In the genomic region with DNA sequence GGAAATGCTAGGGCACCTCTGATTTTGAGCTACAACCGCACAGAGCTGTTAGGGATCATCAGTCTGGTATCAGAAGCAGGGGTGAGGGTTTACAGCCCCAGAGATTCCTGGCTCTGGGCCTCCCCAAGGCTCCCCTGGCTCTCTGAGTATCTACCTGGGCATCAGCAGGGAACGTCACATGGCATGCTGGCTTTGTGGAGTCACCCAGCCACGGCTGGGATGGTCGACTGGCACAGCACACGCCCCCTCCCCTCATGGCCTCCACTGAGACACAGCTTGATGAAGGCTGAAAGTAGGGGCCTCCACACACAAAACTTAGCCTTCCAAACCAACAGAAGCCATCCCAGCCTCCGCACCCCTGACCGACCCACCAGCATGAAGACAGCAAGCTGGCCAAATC, we compare ENCODE assay signal across 16 cellular contexts.
"Had no signal": no experiment of that assay in that cellular context is flagged by ENCODE, and none has a peak within 500 bp of the region (broad histone marks: within the 10 kb centered on the region; RNA-seq: fewer than 3 reads in every experiment).

No MANE protein-coding gene starts in this region.

- H2AFZ ChIP-seq: neural progenitor cell, parathyroid adenoma had no signal

- H3K27ac Mint-ChIP-seq: activated naive CD8-positive, alpha-beta T cell; effector memory CD8-positive, alpha-beta T cell; stimulated activated naive CD8-positive, alpha-beta T cell treated with anti-CD3 and anti-CD28 coated beads, Interleukin-15, amount 100 ng/mL, for 72 hours had no signal

- H3K27me3 Mint-ChIP-seq: activated naive CD8-positive, alpha-beta T cell; effector memory CD8-positive, alpha-beta T cell; naive thymus-derived CD4-positive, alpha-beta T cell; stimulated activated naive CD8-positive, alpha-beta T cell treated with anti-CD3 and anti-CD28 coated beads, Interleukin-15, amount 100 ng/mL, for 72 hours; T-helper 17 cell had no signal

- H3K9ac ChIP-seq: neural progenitor cell, parathyroid adenoma had no signal

- H3K27ac ChIP-seq: foreskin keratinocyte, neural progenitor cell, parathyroid adenoma, right lobe of liver, suprapubic skin, transverse colon had no signal

- FAIRE-seq: islet of Langerhans had no signal

- H3K4me3 Mint-ChIP-seq: activated naive CD8-positive, alpha-beta T cell; effector memory CD8-positive, alpha-beta T cell; naive thymus-derived CD4-positive, alpha-beta T cell; neural progenitor cell; stimulated activated naive CD8-positive, alpha-beta T cell treated with anti-CD3 and anti-CD28 coated beads, Interleukin-15, amount 100 ng/mL, for 72 hours; T-helper 17 cell had no signal

- H3K9me3 Mint-ChIP-seq: effector memory CD8-positive, alpha-beta T cell; neural progenitor cell; stimulated activated naive CD8-positive, alpha-beta T cell treated with anti-CD3 and anti-CD28 coated beads, Interleukin-15, amount 100 ng/mL, for 72 hours had no signal

- H3K4me3 ChIP-seq: neural progenitor cell, right lobe of liver, smooth muscle cell, suprapubic skin, transverse colon had no signal

- H3K9me3 ChIP-seq: right lobe of liver, suprapubic skin, transverse colon had no signal

- H3K4me2 ChIP-seq: neural progenitor cell, smooth muscle cell had no signal

- H3K4me1 ChIP-seq: foreskin keratinocyte, neural progenitor cell, right lobe of liver, suprapubic skin, transverse colon had no signal

- H3K4me1 Mint-ChIP-seq: neural progenitor cell; stimulated activated naive CD8-positive, alpha-beta T cell treated with anti-CD3 and anti-CD28 coated beads, Interleukin-15, amount 100 ng/mL, for 72 hours had no signal

- ATAC-seq: effector memory CD8-positive, alpha-beta T cell; left cardiac atrium; naive thymus-derived CD4-positive, alpha-beta T cell; stimulated activated naive CD8-positive, alpha-beta T cell treated with anti-CD3 and anti-CD28 coated beads, Interleukin-15, amount 100 ng/mL, for 72 hours; T-helper 17 cell had no signal

- DNase-seq: activated CD4-positive, alpha-beta T cell treated with anti-CD3 and anti-CD28 coated beads for 1 hour; effector memory CD8-positive, alpha-beta T cell; left cardiac atrium; naive thymus-derived CD4-positive, alpha-beta T cell; right lobe of liver; stimulated activated CD4-positive, alpha-beta T cell treated with anti-CD3 and anti-CD28 coated beads, Interleukin-4, amount 100 ng/mL, for 1 hour; stimulated activated naive CD8-positive, alpha-beta T cell treated with anti-CD3 and anti-CD28 coated beads, Interleukin-15, amount 100 ng/mL, for 72 hours; T-helper 17 cell; transverse colon had no signal

- H3K79me2 ChIP-seq: parathyroid adenoma had no signal

- H3K36me3 ChIP-seq: neural progenitor cell had no signal

- H3K27me3 ChIP-seq: foreskin keratinocyte, neural progenitor cell, right lobe of liver, suprapubic skin, transverse colon had no signal
